Comparison of ENCODE assay signal across 16 cellular contexts in the genomic region with DNA sequence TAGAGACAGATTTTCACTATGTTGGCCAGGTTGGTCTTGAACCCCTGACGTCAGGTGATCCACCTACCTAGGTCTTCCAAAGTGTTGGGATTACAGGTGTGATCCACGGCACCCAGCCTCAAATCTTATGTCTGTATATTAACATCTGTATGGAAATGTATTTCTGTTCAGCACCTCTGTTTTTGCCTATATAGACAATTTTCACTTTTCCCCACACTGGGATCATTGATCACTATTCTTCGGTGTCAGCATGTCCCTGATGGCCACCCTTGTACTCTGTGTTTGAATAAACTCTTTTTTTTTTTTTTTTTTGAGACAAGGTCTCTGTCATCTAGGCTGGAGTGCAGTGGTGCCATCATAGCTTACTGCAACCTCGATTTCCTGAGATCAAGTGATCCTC. TPM values are rescaled to one million over a fixed set of nuclear protein-coding genes. Genes with fewer than 3 reads are reported as not detected.
DNase-seq lines count a peak whose midpoint lies in the region; TF ChIP-seq lines count a peak whose summit lies in the region.
"Had no signal": no experiment of that assay in that cellular context is flagged by ENCODE, and none has a peak within 500 bp of the region (broad histone marks: within the 10 kb centered on the region; RNA-seq: fewer than 3 reads in every experiment).

No MANE protein-coding gene starts in this region.

- peak overlapping the region in 1 of 3 experiments; percentile 55; a peak in 1 of 7 replicates for H3K27ac Mint-ChIP-seq in H9
- H3K27ac Mint-ChIP-seq: CD14-positive monocyte, GM23338 had no signal

- H3K79me2 ChIP-seq in Loucy (ENCODE audit: insufficient read depth, low read length) (peaks cover 17% of the 10 kb centered on the region), H9 (ENCODE audit: insufficient read depth, low read length) (peaks cover 8% of the 10 kb centered on the region; the same call in 1 of the 2 replicates)

- peaks cover 5% of the 10 kb centered on the region for H3K36me3 ChIP-seq in BLaER1
- no peaks in the 10 kb centered on the region for H3K36me3 ChIP-seq in Loucy (ENCODE audit: insufficient read depth, low read length)

- no peak overlapping the region for H3K14ac ChIP-seq in H9 (ENCODE audit: insufficient read depth, low read length)

- H3K27ac ChIP-seq in BLaER1 (no peak overlapping the region), H9 (ENCODE audit: insufficient read length, low read depth, low read length) (no peak overlapping the region)

- H3K23me2 ChIP-seq in H9 (ENCODE audit: insufficient read length, low read depth, low read length, poor library complexity, severe bottlenecking) = peaks cover 2% of the 10 kb centered on the region

- no peaks in the 10 kb centered on the region for H3F3A ChIP-seq in Loucy (ENCODE audit: low read depth)

- peaks cover 2 to 8% (median 7%) of the 10 kb centered on the region in 3 experiments; a peak in 4 of 7 replicates for H3K36me3 Mint-ChIP-seq in H9 (ENCODE audit: insufficient read depth in 1 of 3, low read depth in 3 of 3)

- H3K9ac ChIP-seq in BLaER1 (no peak overlapping the region), Loucy (ENCODE audit: low read depth, low read length, poor library complexity, severe bottlenecking) (no peak overlapping the region), H9 (ENCODE audit: extremely low read depth, insufficient read length, low read length) (no peak overlapping the region)
- H3K9ac ChIP-seq: BLaER1 treated with 17β-estradiol and CSF1 and Interleukin-3, amounts not matched to agents 10 nM and 100 nM had no signal

- peaks cover 2% of the 10 kb centered on the region for H3K79me1 ChIP-seq in H9 (ENCODE audit: insufficient read depth, low read depth, low read length, poor library complexity, severe bottlenecking)

- no peak overlapping the region for H2AK5ac ChIP-seq in H9 (ENCODE audit: insufficient read length, low read length)

- H3K4me1 ChIP-seq in BLaER1 (peaks cover 51% of the 10 kb centered on the region), Loucy (ENCODE audit: insufficient read depth, low read length, poor library complexity, severe bottlenecking) (peaks cover 22% of the 10 kb centered on the region), H9 (ENCODE audit: insufficient read depth, low read length) (no peaks in the 10 kb centered on the region)

- no peak overlapping the region for H3K56ac ChIP-seq in H9 (ENCODE audit: insufficient read length, low read depth, low read length)

- H2BK120ac ChIP-seq in H9 (ENCODE audit: low read depth, low read length, poor library complexity, severe bottlenecking) = no peak overlapping the region

- H3K9me3 ChIP-seq in BLaER1 (peaks cover 2% of the 10 kb centered on the region; the same call in 1 of the 2 replicates), Loucy (ENCODE audit: insufficient read depth, low read depth, low read length) (no peaks in the 10 kb centered on the region), H9 (ENCODE audit: control insufficient read depth, low read depth, low read length) (no peaks in the 10 kb centered on the region)

- H4K8ac ChIP-seq in H9 (replicated peaks; ENCODE audit: insufficient read length, low read depth, low read length) = no peak overlapping the region

- H3K4me3 ChIP-seq in BLaER1 = no peak overlapping the region
- H3K4me3 ChIP-seq in Loucy (ENCODE audit: low read length, poor library complexity, severe bottlenecking) = no peak overlapping the region
- H3K4me3 ChIP-seq: BLaER1 treated with 17β-estradiol and CSF1 and Interleukin-3, amounts not matched to agents 10 nM and 100 nM; GM23338 had no signal

- no peaks in the 10 kb centered on the region for H3K9me3 Mint-ChIP-seq in H9
- H3K9me3 Mint-ChIP-seq: CD4-positive, alpha-beta memory T cell; GM23338 had no signal

- no peak overlapping the region for H4K5ac ChIP-seq in H9 (ENCODE audit: insufficient read length, low read depth, low read length)

- H4K20me1 ChIP-seq in BLaER1 (peaks cover 12% of the 10 kb centered on the region), Loucy (ENCODE audit: insufficient read depth, low read length, poor library complexity, severe bottlenecking) (peaks cover 14% of the 10 kb centered on the region), H9 (ENCODE audit: control insufficient read depth, insufficient read depth, insufficient read length) (no peaks in the 10 kb centered on the region)

- H3K4me2 ChIP-seq in BLaER1 (peak overlapping the region; percentile 74; the same call in 1 of the 2 replicates), Loucy (ENCODE audit: low read depth, low read length, poor library complexity, severe bottlenecking) (no peak overlapping the region), H9 (ENCODE audit: insufficient read depth, insufficient read length, low read length) (no peak overlapping the region)
- H3K4me2 ChIP-seq: GM23338 had no signal

- H2BK20ac ChIP-seq in H9 (ENCODE audit: low read depth, low read length, poor library complexity, severe bottlenecking) = no peak overlapping the region

- no peak overlapping the region for H3K4me3 Mint-ChIP-seq in H9
- H3K4me3 Mint-ChIP-seq: B cell, CD14-positive monocyte, GM23338 had no signal

- H3K18ac ChIP-seq in H9 (ENCODE audit: insufficient read length, low read depth, low read length) = no peak overlapping the region

- TF ChIP-seq CTCF in Loucy (conservative IDR thresholded peaks at IDR 0.05; ENCODE audit: low read length) (no peak), H9 (conservative IDR thresholded peaks at IDR 0.05) (no peak)

- H2AFZ ChIP-seq in Loucy (ENCODE audit: low read length) (0 out of 2 replicates have a peak overlapping the region, but pooled peaks have one; percentile 49), H9 (ENCODE audit: low read length) (no peak overlapping the region)
- H2AFZ ChIP-seq: GM23338 had no signal

- no peak overlapping the region for H2BK12ac ChIP-seq in H9 (ENCODE audit: insufficient read length, low read depth, low read length)

- no peaks in the 10 kb centered on the region for H3K9me2 ChIP-seq in Loucy (replicated peaks; ENCODE audit: low read depth, low read length)

- no peak overlapping the region for H3K4ac ChIP-seq in H9 (ENCODE audit: low read depth, low read length)

- H2BK5ac ChIP-seq in H9 (ENCODE audit: insufficient read length, low read length) = no peak overlapping the region

- H3K27me3 ChIP-seq in BLaER1 (no peaks in the 10 kb centered on the region), Loucy (ENCODE audit: insufficient read depth, low read length, poor library complexity, severe bottlenecking) (no peaks in the 10 kb centered on the region), H9 (ENCODE audit: insufficient read depth, low read length) (no peaks in the 10 kb centered on the region)
- H3K27me3 ChIP-seq: BLaER1 treated with 17β-estradiol and CSF1 and Interleukin-3, amounts not matched to agents 10 nM and 100 nM had no signal

- DNase-seq in H9 (no peak), NCI-H748 (lab: John Stamatoyannopoulos, UW; ENCODE audit: unreplicated experiment) (no peak)
- DNase-seq: Calu3; CD4-positive, alpha-beta memory T cell; COR-L47; DMS53; DMS79 treated with DMSO at 0.1 percent for 48 hours; GF-D8; HCEC 1CT had no signal

- H3T11ph ChIP-seq in H9 (ENCODE audit: low read length) = no peak overlapping the region

- no CpG with 5 or more reads among the region's 4 CpGs for WGBS in H9 (ENCODE audit: extremely low coverage, insufficient read length, low lambda C conversion rate)

- no peak overlapping the region for H2BK15ac ChIP-seq in H9 (ENCODE audit: low read depth, low read length)

- no peak overlapping the region for H4K91ac ChIP-seq in H9 (ENCODE audit: insufficient read length, low read depth, low read length)

- H3K4me1 Mint-ChIP-seq in H9 = peaks cover 2 to 9% of the 10 kb centered on the region in 2 experiments; a peak in 3 of 4 replicates

- no peak overlapping the region for H3K23ac ChIP-seq in H9 (ENCODE audit: insufficient read length, low read depth, low read length)

- H3K27me3 Mint-ChIP-seq in H9 (ENCODE audit: low read depth) = no peaks in the 10 kb centered on the region; the same call in none of the 2 replicates
- H3K27me3 Mint-ChIP-seq: B cell; CD4-positive, alpha-beta memory T cell had no signal

RNA-seq across cellular contexts. Expression of gene ZNF627, which starts 3.2 kb away (rescaled TPM):
- total RNA-seq in H9 (2021) = 12.2 and 12.8 TPM in 2 replicates

RNA-seq across cellular contexts. Expression of gene ACP5, which starts 16.6 kb away (rescaled TPM):
- 2.3 and 4.0 TPM in 2 replicates for total RNA-seq in H9 (2021)
- total RNA-seq: G401 had no signal

RNA-seq across cellular contexts. Expression of gene ELOF1, which starts 35.1 kb away (rescaled TPM):
- 84.9 and 88.6 TPM in 2 replicates for total RNA-seq in H9 (2021)

RNA-seq across cellular contexts. Expression of gene CNN1, which starts 55.4 kb away (rescaled TPM):
- total RNA-seq in H9 (2021) = 15.7 and 17.9 TPM in 2 replicates
- total RNA-seq: B cell; Calu3; CD4-positive, alpha-beta memory T cell had no signal
